ENCODE assay signal across 23 cellular contexts in genomic region chr6:150118642-150119041, GRCh38. TPM values are rescaled to one million over a fixed set of nuclear protein-coding genes. Genes with fewer than 3 reads are reported as not detected.
DNase-seq lines count a peak whose midpoint lies in the region; ATAC-seq, FAIRE-seq and TF ChIP-seq lines count a peak whose summit lies in the region.
"Had no signal": no experiment of that assay in that cellular context is flagged by ENCODE, and none has a peak within 500 bp of the region (broad histone marks: within the 10 kb centered on the region; RNA-seq: fewer than 3 reads in every experiment).

No MANE protein-coding gene starts in this region.

- TF ChIP-seq EP300 in K562 (IDR thresholded peaks at IDR 0.05; ENCODE audit: low read length) = no peak

- no peak for TF ChIP-seq CTCF in K562 (IDR thresholded peaks at IDR 0.05 in 2 of 3, conservative IDR thresholded peaks at IDR 0.05 in 1 of 3; ENCODE audit: insufficient read depth in 2 of 3, low read depth in 1 of 3, low read length in 3 of 3)
- no peak for TF ChIP-seq CTCF in neural progenitor cell (IDR thresholded peaks at IDR 0.05)
- TF ChIP-seq CTCF in testis (IDR thresholded peaks at IDR 0.05) = no peak

- no peak overlapping the region for H3K4me3 Mint-ChIP-seq in neural progenitor cell
- H3K4me3 Mint-ChIP-seq: activated CD8-positive, alpha-beta T cell treated with anti-CD3 and anti-CD28 coated beads, Interleukin-2, amount 10 ng/mL, durations not matched to agents 7 days and 5 days had no signal

- peak; percentile 16; the same call in 2 of the 3 replicates for ATAC-seq in K562
- ATAC-seq in HG02870 (IDR thresholded peaks at IDR 0.05; ENCODE audit: unreplicated experiment) = no peak
- no peak for ATAC-seq in HG03095 (IDR thresholded peaks at IDR 0.05; ENCODE audit: unreplicated experiment)
- ATAC-seq: activated CD8-positive, alpha-beta T cell treated with anti-CD3 and anti-CD28 coated beads, Interleukin-2, amount 10 ng/mL, durations not matched to agents 7 days and 5 days; HCT116 had no signal

- no peaks in the 10 kb centered on the region for H3K36me3 ChIP-seq in K562 (ENCODE audit: control insufficient read depth, insufficient read depth, low read length)
- no peaks in the 10 kb centered on the region for H3K36me3 ChIP-seq in neural progenitor cell
- no peaks in the 10 kb centered on the region for H3K36me3 ChIP-seq in testis (ENCODE audit: low read depth, missing control alignments)
- H3K36me3 ChIP-seq: thyroid gland had no signal

- H3K4me1 ChIP-seq in K562 (replicated peaks in 1 of 2; ENCODE audit: control insufficient read depth in 2 of 2, insufficient read depth in 2 of 2, low read length in 2 of 2) (peaks cover 0 to 5% of the 10 kb centered on the region in 2 experiments; a peak in 1 of 5 replicates), neural progenitor cell (no peaks in the 10 kb centered on the region), testis (peaks cover 11% of the 10 kb centered on the region)
- H3K4me1 ChIP-seq: thyroid gland had no signal

- peak; percentile 83 for DNase-seq in DMS53 treated with DMSO at 0.1 percent for 48 hours (lab: John Stamatoyannopoulos, UW; ENCODE audit: unreplicated experiment)
- DNase-seq in NCI-H2029 treated with DMSO at 0.1 percent for 48 hours (lab: John Stamatoyannopoulos, UW) = peak; percentile 13
- no peak for DNase-seq in K562 (ENCODE audit: extremely low read depth in 1 of 4, low spot score in 3 of 4)
- DNase-seq in neural progenitor cell (ENCODE audit: low spot score) = no peak
- no peak for DNase-seq in testis
- no peak for DNase-seq in NCI-H2227 treated with DMSO at 0.1 percent for 48 hours (lab: John Stamatoyannopoulos, UW)
- DNase-seq: activated CD8-positive, alpha-beta T cell treated with anti-CD3 and anti-CD28 coated beads, Interleukin-2, amount 10 ng/mL, durations not matched to agents 7 days and 5 days; DMS79 treated with DMSO at 0.1 percent for 48 hours; kidney; midbrain; NCI-H1105 treated with DMSO at 0.1 percent for 48 hours; NCI-H526 treated with DMSO at 0.1 percent for 48 hours; occipital lobe; T-helper 1 cell; thyroid gland had no signal

- H3K27me3 Mint-ChIP-seq in neural progenitor cell (ENCODE audit: insufficient read depth, low read depth) = peaks cover 6% of the 10 kb centered on the region

- H3K9me3 ChIP-seq in K562 (replicated peaks; ENCODE audit: control insufficient read depth, insufficient read depth, low read depth, low read length) = no peaks in the 10 kb centered on the region
- H3K9me3 ChIP-seq in neural progenitor cell (ENCODE audit: low read depth) = no peaks in the 10 kb centered on the region
- H3K9me3 ChIP-seq in testis = no peaks in the 10 kb centered on the region
- H3K9me3 ChIP-seq: thyroid gland had no signal

- H3K79me2 ChIP-seq in K562 (ENCODE audit: control insufficient read depth, insufficient read depth, low read length) (no peaks in the 10 kb centered on the region), neural progenitor cell (ENCODE audit: low read depth) (no peaks in the 10 kb centered on the region)
- H3K79me2 ChIP-seq: hepatocyte had no signal

- intact Hi-C loops in K562 (cut with micrococcal nuclease) (no loop called here), testis (cut with DNase I; ENCODE audit: low total_unique reads) (no loop called here)

- H3K27ac ChIP-seq in K562 (ENCODE audit: extremely low read depth, low read depth, low read length) (no peak overlapping the region), neural progenitor cell (no peak overlapping the region), testis (no peak overlapping the region)
- H3K27ac ChIP-seq: hepatocyte, thyroid gland, VCaP had no signal

- no peak for FAIRE-seq in K562 (lab: Jason Lieb, UNC)
- FAIRE-seq: GM18507, kidney, RCC 7860 had no signal

- H4K20me1 ChIP-seq in K562 (replicated peaks; ENCODE audit: control insufficient read depth, insufficient read depth, low read length) (no peaks in the 10 kb centered on the region), neural progenitor cell (ENCODE audit: low read depth) (no peaks in the 10 kb centered on the region)

- peaks cover 21% of the 10 kb centered on the region for H3K4me1 Mint-ChIP-seq in neural progenitor cell

- H3K27ac Mint-ChIP-seq in neural progenitor cell = peak overlapping the region; percentile 48
- H3K27ac Mint-ChIP-seq: activated CD8-positive, alpha-beta T cell treated with anti-CD3 and anti-CD28 coated beads, Interleukin-2, amount 10 ng/mL, durations not matched to agents 7 days and 5 days had no signal

- no TSS peak for BruUV-seq in K562 (replicated peaks; lab: Mats Ljungman, UMichigan)

- H3K36me3 Mint-ChIP-seq in neural progenitor cell = peaks cover 1% of the 10 kb centered on the region
- H3K36me3 Mint-ChIP-seq: IgD-negative memory B cell had no signal

- H3K4me2 ChIP-seq in K562 (ENCODE audit: insufficient read depth, low read length) = no peak overlapping the region
- H3K4me2 ChIP-seq in neural progenitor cell = no peak overlapping the region
- H3K4me2 ChIP-seq: hepatocyte had no signal

- in situ Hi-C loops in K562 (cut with MboI) = no loop called here

- H3K4me3 ChIP-seq in K562 (no peak overlapping the region), neural progenitor cell (no peak overlapping the region), testis (no peak overlapping the region)
- H3K4me3 ChIP-seq: hepatocyte, thyroid gland had no signal

- no peaks in the 10 kb centered on the region for H3K9me1 ChIP-seq in K562 (ENCODE audit: control insufficient read depth, insufficient read depth, low read length)

- peak overlapping the region in 1 of 2 experiments; percentile 70; a peak in 1 of 4 replicates for H3K9ac ChIP-seq in K562 (ENCODE audit: insufficient read depth in 1 of 2, low read depth in 2 of 2, low read length in 2 of 2)
- no peak overlapping the region for H3K9ac ChIP-seq in neural progenitor cell

- H3F3A ChIP-seq in neural progenitor cell (ENCODE audit: low read depth) = no peaks in the 10 kb centered on the region

- POLR2A ChIA-PET in K562 (lab: Yijun Ruan, JAX) = interaction anchor here (0.8 to 1.3 kb wide), 5 partner anchors 15 to 31 kb away, joined by 3 to 6 read pairs (median 3); no protein-coding TSS in a partner anchor

- no peak for TF ChIP-seq POLR2A in K562 (conservative IDR thresholded peaks at IDR 0.05)
- TF ChIP-seq POLR2A in testis (IDR thresholded peaks at IDR 0.05) = no peak

- CTCF ChIA-PET in K562 (lab: Yijun Ruan, JAX; ENCODE audit: low intra/inter-chr PET ratio) = no interaction called here

- no peak for TF ChIP-seq RAD21 in K562 (CRISPR knock-in tag; conservative IDR thresholded peaks at IDR 0.05 in 1 of 2, IDR thresholded peaks at IDR 0.05 in 1 of 2)

- peaks cover 9 to 31% of the 10 kb centered on the region in 2 experiments; a peak in 4 of 5 replicates for H3K27me3 ChIP-seq in K562 (ENCODE audit: control insufficient read depth in 2 of 2, insufficient read depth in 2 of 2, low read length in 2 of 2)
- no peaks in the 10 kb centered on the region for H3K27me3 ChIP-seq in neural progenitor cell
- H3K27me3 ChIP-seq in testis = no peaks in the 10 kb centered on the region
- H3K27me3 ChIP-seq: hepatocyte, thyroid gland had no signal

- 25% methylated on average over 9 of the region's 9 CpGs for WGBS in K562 (ENCODE audit: insufficient coverage, low coverage, missing lambda C conversion rate)
- 74 to 77% methylated on average over 9 of the region's 9 CpGs for WGBS in testis, 2 donors

- H2AFZ ChIP-seq in K562 (ENCODE audit: low read depth, low read length) (no peak overlapping the region), neural progenitor cell (replicated peaks) (peak overlapping the region; percentile 53)
- H2AFZ ChIP-seq: hepatocyte had no signal

- peaks cover 4% of the 10 kb centered on the region for H3K9me3 Mint-ChIP-seq in neural progenitor cell

RNA-seq across cellular contexts. Expression of gene PPP1R14C, which starts 24.2 kb away (rescaled TPM):
- total RNA-seq in K562 (2011; cell fraction: chromatin; rRNA removed; ENCODE audit: low replicate concordance) = 4.2 and 9.2 TPM in 2 replicates
- 3.2 and 3.8 TPM in 2 replicates for total RNA-seq in K562 (2011; cell fraction: nucleolus; rRNA removed)
- total RNA-seq in K562 (2011; cell fraction: nucleoplasm; rRNA removed) = 9.5 and 13.9 TPM in 2 replicates
- total RNA-seq in K562 (2014; rRNA removed) = 10.1 and 11.6 TPM in 2 replicates
- 13.0 and 15.7 TPM in 2 replicates for total RNA-seq in K562 (2014; rRNA removed; fragmentation: Illumina TruSeq; extraction: Trizol)
- total RNA-seq in K562 (2015; rRNA removed; fragmentation: Illumina TruSeq; extraction: Trizol) = 3.8 and 4.5 TPM in 2 replicates
- total RNA-seq in K562 (2021) = 14.1 and 15.6 TPM in 2 replicates
- polyA plus RNA-seq in K562 (2011; rRNA removed) = 16.6 and 21.9 TPM in 2 replicates
- 6.1 and 15.7 TPM in 2 replicates for polyA plus RNA-seq in K562 (2011; cell fraction: cytosol; rRNA removed)
- polyA plus RNA-seq in K562 (2011; cell fraction: nucleus; rRNA removed) = 3.4 and 8.0 TPM in 2 replicates
- 7.3 and 8.7 TPM in 2 replicates for polyA plus RNA-seq in K562 (2012)
- 11.9 and 12.2 TPM in 2 replicates for polyA plus RNA-seq in K562 (2014; fragmentation: Illumina TruSeq; extraction: Trizol)
- 10 to 100 TPM in 1 of 2 experiments, 1 to 10 TPM in 1; 8.1 to 14.5 TPM for polyA plus RNA-seq in K562 (2014; fragmentation: Nextera tagmentation; extraction: Ambion mirVana)
- polyA plus RNA-seq in K562 (2014; rRNA removed) = 9.7 and 11.7 TPM in 2 replicates
- 13.8 and 22.7 TPM in 2 replicates for polyA minus RNA-seq in K562 (2011; rRNA and poly(A)+ RNA removed)
- 5.2 and 5.3 TPM in 2 replicates for polyA minus RNA-seq in K562 (2011; cell fraction: cytosol; rRNA and poly(A)+ RNA removed)
- polyA minus RNA-seq in K562 (2011; cell fraction: nucleus; rRNA and poly(A)+ RNA removed) = 2.8 and 5.3 TPM in 2 replicates
- total RNA-seq in neural progenitor cell (ENCODE audit: low replicate concordance) = 0.06 and 0.26 TPM in 2 replicates
- total RNA-seq in testis = 10 to 100 TPM; 22.4 to 27.1 TPM
- 11.1 TPM for polyA plus RNA-seq in testis (ENCODE audit: insufficient read depth, low read depth, low replicate concordance)
- total RNA-seq: activated CD8-positive, alpha-beta T cell treated with anti-CD3 and anti-CD28 coated beads, Interleukin-2, amount 10 ng/mL, durations not matched to agents 7 days and 5 days had no signal
- polyA plus RNA-seq: IgD-negative memory B cell had no signal

RNA-seq across cellular contexts. Expression of gene ULBP3, which starts 49.7 kb away (rescaled TPM):
- not detected in 2 replicates for total RNA-seq in K562 (2011; cell fraction: chromatin; rRNA removed; ENCODE audit: low replicate concordance)
- total RNA-seq in K562 (2011; cell fraction: nucleolus; rRNA removed) = not detected in 2 replicates
- not detected in 2 replicates for total RNA-seq in K562 (2011; cell fraction: nucleoplasm; rRNA removed)
- total RNA-seq in K562 (2014; rRNA removed) (0.57 TPM in 1 of 2 replicates, not detected in the other), K562 (2014; rRNA removed; fragmentation: Illumina TruSeq; extraction: Trizol) (not detected in 2 replicates), K562 (2015; rRNA removed; fragmentation: Illumina TruSeq; extraction: Trizol) (0.23 TPM in 1 of 2 replicates, not detected in the other), K562 (2021) (0.38 TPM in 1 of 2 replicates, not detected in the other), neural progenitor cell (ENCODE audit: low replicate concordance) (3.9 and 7.1 TPM in 2 replicates), testis (10 to 100 TPM; 33.5 to 48.3 TPM)
- polyA plus RNA-seq in K562 (2011; rRNA removed) (0.25 TPM in 1 of 2 replicates, not detected in the other), K562 (2014; fragmentation: Illumina TruSeq; extraction: Trizol) (not detected in 2 replicates), K562 (2014; fragmentation: Nextera tagmentation; extraction: Ambion mirVana) (not detected), K562 (2014; rRNA removed) (0.33 TPM in 1 of 2 replicates, not detected in the other), testis (ENCODE audit: insufficient read depth, low read depth, low replicate concordance) (10.3 TPM)
- not detected in 2 replicates for polyA plus RNA-seq in K562 (2011; cell fraction: cytosol; rRNA removed)
- polyA plus RNA-seq in K562 (2011; cell fraction: nucleus; rRNA removed) = not detected in 2 replicates
- 0.12 and 0.14 TPM in 2 replicates for polyA plus RNA-seq in K562 (2012)
- polyA minus RNA-seq in K562 (2011; rRNA and poly(A)+ RNA removed) = 0.53 TPM in 1 of 2 replicates, not detected in the other
- not detected in 2 replicates for polyA minus RNA-seq in K562 (2011; cell fraction: cytosol; rRNA and poly(A)+ RNA removed)
- polyA minus RNA-seq in K562 (2011; cell fraction: nucleus; rRNA and poly(A)+ RNA removed) = not detected in 2 replicates

Comparison
In these comparisons a context has a peak if more than half of its experiments do, and no peak if none do; other contexts are left out.
1. DNase-seq: peak in DMS53 treated with DMSO at 0.1 percent for 48 hours (single experiment) and NCI-H2029 treated with DMSO at 0.1 percent for 48 hours (single experiment); none in K562 (0 of 4), neural progenitor cell (single experiment), testis (single experiment) and NCI-H2227 treated with DMSO at 0.1 percent for 48 hours (single experiment).